8 cellular contexts compared by ENCODE assay signal in genomic region chr4:181569553-181569952, GRCh38.
DNase-seq lines count a peak whose midpoint lies in the region; ATAC-seq, FAIRE-seq and TF ChIP-seq lines count a peak whose summit lies in the region.

No MANE protein-coding gene starts in this region.

- H3K4me2 ChIP-seq in keratinocyte (ENCODE audit: control insufficient read depth, extremely low read depth, insufficient read depth, low read depth, low read length), result no peak overlapping the region

- 56 to 63% (median 59%) methylated on average over 2 of the region's 2 CpGs for WGBS in ovary, 3 donors

- no peaks in the 10 kb centered on the region for H3K4me1 ChIP-seq in keratinocyte (ENCODE audit: control insufficient read depth, extremely low read depth, insufficient read depth, low read length)
- no peaks in the 10 kb centered on the region for H3K4me1 ChIP-seq in ovary (ENCODE audit: insufficient read depth)

- dilution Hi-C loops in keratinocyte (cut with MboI; ENCODE audit: extremely low pct_ligation_motif_present, low sequenced_read_pairs), result no loop called here

- H3K9me3 ChIP-seq in WERI-Rb-1 (ENCODE audit: severe bottlenecking), result no peaks in the 10 kb centered on the region
- H3K9me3 ChIP-seq in keratinocyte (ENCODE audit: control insufficient read depth, low read depth, low read length), result no peaks in the 10 kb centered on the region
- H3K9me3 ChIP-seq in ovary, result no peaks in the 10 kb centered on the region

- H4K20me1 ChIP-seq in keratinocyte (ENCODE audit: control insufficient read depth, extremely low read depth, insufficient read depth, low read length), result no peaks in the 10 kb centered on the region

- H3K4me3 ChIP-seq in WERI-Rb-1 (ENCODE audit: low read depth, low read length), result no peak overlapping the region
- no peak overlapping the region for H3K4me3 ChIP-seq in keratinocyte (ENCODE audit: control insufficient read depth in 2 of 3, extremely low read depth in 1 of 3, insufficient read depth in 2 of 3, low read depth in 1 of 3, low read length in 3 of 3)
- H3K4me3 ChIP-seq in ovary, result no peak overlapping the region

- TF ChIP-seq CTCF in WERI-Rb-1 (IDR thresholded peaks at IDR 0.05; ENCODE audit: low read depth, low read length) (0 out of 2 replicates have a peak, but pooled peaks have one; percentile 34), keratinocyte (optimal IDR thresholded peaks at IDR 0.05 in 1 of 3, IDR thresholded peaks at IDR 0.05 in 1 of 3, conservative IDR thresholded peaks at IDR 0.05 in 1 of 3; ENCODE audit: extremely low read depth in 1 of 3, insufficient read depth in 2 of 3, low read length in 3 of 3) (peak in 2 of 3 experiments; percentile 52 to 57), ovary (IDR thresholded peaks at IDR 0.05) (no peak)

- no peak overlapping the region for H3K9ac ChIP-seq in keratinocyte (ENCODE audit: control insufficient read depth, extremely low read depth, insufficient read depth, low read length)

- no peak for TF ChIP-seq POLR2A in ovary (IDR thresholded peaks at IDR 0.05)

- H3K27me3 ChIP-seq in WERI-Rb-1 (ENCODE audit: insufficient read depth, low read depth, severe bottlenecking) (peaks cover 14% of the 10 kb centered on the region), keratinocyte (ENCODE audit: control insufficient read depth, extremely low read depth, insufficient read depth, low read length) (no peaks in the 10 kb centered on the region), ovary (no peaks in the 10 kb centered on the region)

- no peak overlapping the region for H2AFZ ChIP-seq in keratinocyte (ENCODE audit: control insufficient read depth, low read length)

- H3K9me1 ChIP-seq in keratinocyte (ENCODE audit: control insufficient read depth, extremely low read depth, insufficient read depth, low read length), result no peaks in the 10 kb centered on the region

- ATAC-seq in GM18499 (IDR thresholded peaks at IDR 0.05; ENCODE audit: insufficient read depth, unreplicated experiment), result peak; percentile 80
- peak; percentile 94 for ATAC-seq in HG03565 (IDR thresholded peaks at IDR 0.05; ENCODE audit: unreplicated experiment)
- no peak for ATAC-seq in GM18511 (IDR thresholded peaks at IDR 0.05; ENCODE audit: unreplicated experiment)

- intact Hi-C loops in ovary (cut with DNase I), result no loop called here

- TF ChIP-seq EP300 in ovary (IDR thresholded peaks at IDR 0.05), result no peak

- no peaks in the 10 kb centered on the region for H3K79me2 ChIP-seq in keratinocyte (ENCODE audit: control insufficient read depth, insufficient read depth, low read length)

- FAIRE-seq in keratinocyte (lab: Jason Lieb, UNC), result no peak

- DNase-seq in 8988T (peak; percentile 17), WERI-Rb-1 (no peak), keratinocyte (ENCODE audit: low read depth, low spot score) (no peak), ovary (no peak)
- DNase-seq in activated naive CD4-positive, alpha-beta T cell treated with Interleukin-2 at 50 U/mL for 16 hours, result no peak

- H3K27ac ChIP-seq in WERI-Rb-1 (no peak overlapping the region), keratinocyte (ENCODE audit: control insufficient read depth, insufficient read depth, low read length) (no peak overlapping the region), ovary (no peak overlapping the region)

- H3K36me3 ChIP-seq in WERI-Rb-1 (no peaks in the 10 kb centered on the region), keratinocyte (ENCODE audit: control insufficient read depth in 2 of 2, extremely low read depth in 1 of 2, insufficient read depth in 2 of 2, low read length in 2 of 2) (no peaks in the 10 kb centered on the region), ovary (no peaks in the 10 kb centered on the region)

Comparison
In these comparisons a context has a peak if more than half of its experiments do, and no peak if none do; other contexts are left out.
1. CTCF ChIP-seq: peak in WERI-Rb-1 (single experiment) and keratinocyte (2 of 3); none in ovary (0 of 3).